In genomic region chr7:84589012-84589411, GRCh38 we compare ENCODE assay signal across 15 cellular contexts.
"Had no signal": no experiment of that assay in that cellular context is flagged by ENCODE, and none has a peak within 500 bp of the region (broad histone marks: within the 10 kb centered on the region; RNA-seq: fewer than 3 reads in every experiment).

No MANE protein-coding gene starts in this region.

- H3K36me3 ChIP-seq: heart left ventricle, upper lobe of left lung had no signal

- DNase-seq: activated CD4-positive, alpha-beta memory T cell treated with anti-CD3 and anti-CD28 coated beads for 36 hours; activated CD4-positive, alpha-beta T cell treated with anti-CD3 and anti-CD28 coated beads for 48 hours; activated naive CD4-positive, alpha-beta T cell treated with Interleukin-2 at 50 U/mL for 16 hours; activated naive CD8-positive, alpha-beta T cell treated with anti-CD3 and anti-CD28 coated beads for 36 hours; activated T-cell treated with anti-CD3 and anti-CD28 coated beads, Interleukin-2, amount 50 U/mL, for 48 hours; effector CD8-positive, alpha-beta T cell; heart left ventricle; naive thymus-derived CD8-positive, alpha-beta T cell; small intestine; stimulated activated CD4-positive, alpha-beta T cell treated with anti-CD3 and anti-CD28 coated beads, Interleukin-15, amount 100 ng/mL, for 24 hours; stimulated activated naive B cell treated with anti-CD40 and anti-IgM and Interleukin-4, amounts not matched to agents 10 μg/mL and 1 μg/mL and 100 μg/mL, for 72 hours; SW 1271; T-helper 17 cell had no signal

- H3K9me3 ChIP-seq: upper lobe of left lung had no signal

- H3K27me3 ChIP-seq: heart left ventricle, upper lobe of left lung had no signal

- H3K27ac ChIP-seq: heart left ventricle, upper lobe of left lung had no signal

- H3K4me3 ChIP-seq: heart left ventricle, lung, upper lobe of left lung had no signal

- H3K4me1 ChIP-seq: heart left ventricle, upper lobe of left lung had no signal
